21 cellular contexts compared by ENCODE assay signal in genomic region chr14:95491936-95492608, GRCh38. TPM values are rescaled to one million over a fixed set of nuclear protein-coding genes. Genes with fewer than 3 reads are reported as not detected.
DNase-seq lines count a peak whose midpoint lies in the region; ATAC-seq, FAIRE-seq and TF ChIP-seq lines count a peak whose summit lies in the region.
"Had no signal": no experiment of that assay in that cellular context is flagged by ENCODE, and none has a peak within 500 bp of the region (broad histone marks: within the 10 kb centered on the region; RNA-seq: fewer than 3 reads in every experiment).

No MANE protein-coding gene starts in this region.

- no peaks in the 10 kb centered on the region for H3K9me3 Mint-ChIP-seq in CD4-positive, alpha-beta T cell

- no peak for DNase-seq in CD4-positive, alpha-beta T cell
- DNase-seq in GM19239 (ENCODE audit: insufficient read length, low spot score) = no peak
- DNase-seq in colonic mucosa = no peak
- DNase-seq in tibial nerve (ENCODE audit: low spot score in 2 of 2) = no peak
- DNase-seq in cerebellum (ENCODE audit: low spot score) = no peak
- no peak for DNase-seq in NCI-H1694 treated with DMSO at 0.1 percent for 48 hours (lab: John Stamatoyannopoulos, UW)
- DNase-seq: BE2C, H7, MM.1S, NCI-H1694, NCI-H2081, NCI-H2227 treated with DMSO at 0.1 percent for 48 hours, NCI-H526 treated with DMSO at 0.1 percent for 48 hours, PC-9, T-helper 1 cell had no signal

- peak; percentile 49 for FAIRE-seq in GM19239 (lab: Jason Lieb, UNC)
- FAIRE-seq: D721Med, G401.6 had no signal

- no peak overlapping the region for H3K9ac ChIP-seq in colonic mucosa (ENCODE audit: low read depth in 2 of 2, low read length in 2 of 2)
- H3K9ac ChIP-seq: GM23248, KMS-11 had no signal

- H3K27me3 Mint-ChIP-seq in CD4-positive, alpha-beta T cell = no peaks in the 10 kb centered on the region

- TF ChIP-seq POLR2A in tibial nerve (IDR thresholded peaks at IDR 0.05) = no peak

- H3K36me3 Mint-ChIP-seq in CD4-positive, alpha-beta T cell (ENCODE audit: low read depth) = peaks cover 8% of the 10 kb centered on the region

- no peaks in the 10 kb centered on the region for H3K9me3 ChIP-seq in CD4-positive, alpha-beta T cell (ENCODE audit: control insufficient read depth, low read length)
- H3K9me3 ChIP-seq in colonic mucosa (no peaks in the 10 kb centered on the region), tibial nerve (no peaks in the 10 kb centered on the region)
- H3K9me3 ChIP-seq: BE2C, SJSA1 had no signal

- no peaks in the 10 kb centered on the region for H3K27me3 ChIP-seq in CD4-positive, alpha-beta T cell (ENCODE audit: control insufficient read depth, insufficient read depth, low read length)
- no peaks in the 10 kb centered on the region for H3K27me3 ChIP-seq in colonic mucosa
- H3K27me3 ChIP-seq in tibial nerve = no peaks in the 10 kb centered on the region
- H3K27me3 ChIP-seq: BE2C, SJSA1 had no signal

- peak overlapping the region; percentile 62 for H3K27ac Mint-ChIP-seq in CD4-positive, alpha-beta T cell

- CTCF ChIA-PET in CD4-positive, alpha-beta T cell (lab: Charles Lee) = no interaction called here

- no peak for TF ChIP-seq EP300 in tibial nerve (IDR thresholded peaks at IDR 0.05)

- POLR2A ChIA-PET in CD4-positive, alpha-beta T cell (lab: Charles Lee) = interaction anchor here (1.9 kb wide), 1 partner anchor 31 kb away, joined by 7 read pairs; no protein-coding TSS in a partner anchor

- WGBS in tibial nerve, 2 donors = 71 to 79% methylated on average over 2 of the region's 2 CpGs

- H3K4me1 ChIP-seq in colonic mucosa (peaks cover 32% of the 10 kb centered on the region), tibial nerve (peaks cover 0 to 95% (median 71%) of the 10 kb centered on the region in 4 donors)

- H3K4me3 ChIP-seq in colonic mucosa = no peak overlapping the region
- H3K4me3 ChIP-seq in tibial nerve = no peak overlapping the region
- H3K4me3 ChIP-seq: GM23248, PC-9, SJSA1 had no signal

- no peak for ATAC-seq in CD4-positive, alpha-beta T cell (ENCODE audit: poor library complexity)
- no peak for ATAC-seq in GM21576 (IDR thresholded peaks at IDR 0.05; ENCODE audit: unreplicated experiment)

- TF ChIP-seq CTCF in CD4-positive, alpha-beta T cell (IDR thresholded peaks at IDR 0.05) = no peak
- TF ChIP-seq CTCF in colonic mucosa (IDR thresholded peaks at IDR 0.05) (no peak), tibial nerve (IDR thresholded peaks at IDR 0.05) (no peak)

- no peak overlapping the region for H3K27ac ChIP-seq in CD4-positive, alpha-beta T cell (ENCODE audit: low read depth, low read length)
- H3K27ac ChIP-seq in colonic mucosa (peak overlapping the region; percentile 62), tibial nerve (peak overlapping the region in 3 of 4 donors; percentile 76 to 96 (median 94))
- H3K27ac ChIP-seq: GM23248, KMS-11, PC-9, SJSA1 had no signal

- H3K4me3 Mint-ChIP-seq in CD4-positive, alpha-beta T cell = no peak overlapping the region

- no peaks in the 10 kb centered on the region for H3K36me3 ChIP-seq in colonic mucosa
- H3K36me3 ChIP-seq in tibial nerve = no peaks in the 10 kb centered on the region
- H3K36me3 ChIP-seq: BE2C, SJSA1 had no signal

- intact Hi-C loops in CD4-positive, alpha-beta T cell (cut with DNase I, micrococcal nuclease) = no loop called here
- intact Hi-C loops in colonic mucosa (cut with DNase I) = no loop called here

- peaks cover 81% of the 10 kb centered on the region for H3K4me1 Mint-ChIP-seq in CD4-positive, alpha-beta T cell (ENCODE audit: low read depth)

RNA-seq across cellular contexts. Expression of gene SYNE3, which starts 24.4 kb away (rescaled TPM):
- total RNA-seq in CD4-positive, alpha-beta T cell = 10 to 100 TPM; 29.4 to 31.4 TPM
- total RNA-seq in colonic mucosa (1 to 10 TPM; 7.3 to 9.5 TPM), tibial nerve (100 to 1,000 TPM in 1 of 4 donors, 10 to 100 TPM in 3; 71.0 to 106 (median 87.5) TPM), cerebellum (3.0 TPM)

RNA-seq across cellular contexts. Expression of gene GLRX5, which starts 42.8 kb away (rescaled TPM):
- total RNA-seq in CD4-positive, alpha-beta T cell = 10 to 100 TPM; 11.3 to 11.9 TPM
- total RNA-seq in colonic mucosa (10 to 100 TPM; 51.9 to 64.6 TPM), tibial nerve (10 to 100 TPM; 26.4 to 44.7 (median 34.6) TPM), cerebellum (20.3 TPM)
